19 cellular contexts compared by ENCODE assay signal in genomic region chr10:12513003-12513365, GRCh38.
DNase-seq lines count a peak whose midpoint lies in the region; ATAC-seq lines count a peak whose summit lies in the region.
"Had no signal": no experiment of that assay in that cellular context is flagged by ENCODE, and none has a peak within 500 bp of the region (broad histone marks: within the 10 kb centered on the region; RNA-seq: fewer than 3 reads in every experiment).

No MANE protein-coding gene starts in this region.

- POLR2A ChIA-PET in activated CD8-positive, alpha-beta T cell treated with anti-CD3 and anti-CD28 coated beads, Interleukin-2, amount 10 ng/mL, durations not matched to agents 7 days and 5 days (lab: Charles Lee), result no interaction called here

- H3K27ac Mint-ChIP-seq in stimulated activated memory B cell treated with anti-CD40 and anti-IgM and Interleukin-4, amounts not matched to agents 10 μg/mL and 1 μg/mL and 100 μg/mL, for 72 hours, result peak overlapping the region; percentile 49
- no peak overlapping the region for H3K27ac Mint-ChIP-seq in activated CD8-positive, alpha-beta T cell treated with anti-CD3 and anti-CD28 coated beads, Interleukin-2, amount 10 ng/mL, durations not matched to agents 7 days and 5 days
- H3K27ac Mint-ChIP-seq: mesothelial cell of epicardium had no signal

- CTCF ChIA-PET in activated CD8-positive, alpha-beta T cell treated with anti-CD3 and anti-CD28 coated beads, Interleukin-2, amount 10 ng/mL, durations not matched to agents 7 days and 5 days (lab: Charles Lee), result no interaction called here

- no peaks in the 10 kb centered on the region for H3K27me3 Mint-ChIP-seq in stimulated activated memory B cell treated with anti-CD40 and anti-IgM and Interleukin-4, amounts not matched to agents 10 μg/mL and 1 μg/mL and 100 μg/mL, for 72 hours
- peaks cover 5% of the 10 kb centered on the region for H3K27me3 Mint-ChIP-seq in activated CD8-positive, alpha-beta T cell treated with anti-CD3 and anti-CD28 coated beads, Interleukin-2, amount 10 ng/mL, durations not matched to agents 7 days and 5 days (ENCODE audit: low read depth)

- DNase-seq in NCI-H1092 (lab: John Stamatoyannopoulos, UW) (peak; percentile 91), NCI-H1092 treated with DMSO at 0.1 percent for 48 hours (lab: John Stamatoyannopoulos, UW) (no peak), NCI-H2196 treated with DMSO at 0.1 percent for 48 hours (lab: John Stamatoyannopoulos, UW; ENCODE audit: unreplicated experiment) (peak; percentile 69), islet precursor cell (peak; percentile 38)
- DNase-seq in activated CD8-positive, alpha-beta T cell treated with anti-CD3 and anti-CD28 coated beads, Interleukin-2, amount 10 ng/mL, durations not matched to agents 7 days and 5 days, result no peak
- DNase-seq: 8988T; activated CD4-positive, alpha-beta T cell treated with anti-CD3 and anti-CD28 coated beads for 4 hours; activated naive CD4-positive, alpha-beta T cell; amniotic stem cell; BE2C; right lobe of liver; stimulated activated naive CD4-positive, alpha-beta T cell treated with Interleukin-2 at 50 U/mL for 16 hours had no signal

- H3K4me1 Mint-ChIP-seq in stimulated activated memory B cell treated with anti-CD40 and anti-IgM and Interleukin-4, amounts not matched to agents 10 μg/mL and 1 μg/mL and 100 μg/mL, for 72 hours, result peaks cover 64% of the 10 kb centered on the region
- H3K4me1 Mint-ChIP-seq in activated CD8-positive, alpha-beta T cell treated with anti-CD3 and anti-CD28 coated beads, Interleukin-2, amount 10 ng/mL, durations not matched to agents 7 days and 5 days (ENCODE audit: low read depth), result peaks cover 32% of the 10 kb centered on the region
- H3K4me1 Mint-ChIP-seq: mesothelial cell of epicardium had no signal

- no peak overlapping the region for H3K4me3 Mint-ChIP-seq in stimulated activated memory B cell treated with anti-CD40 and anti-IgM and Interleukin-4, amounts not matched to agents 10 μg/mL and 1 μg/mL and 100 μg/mL, for 72 hours
- no peak overlapping the region for H3K4me3 Mint-ChIP-seq in activated CD8-positive, alpha-beta T cell treated with anti-CD3 and anti-CD28 coated beads, Interleukin-2, amount 10 ng/mL, durations not matched to agents 7 days and 5 days
- H3K4me3 Mint-ChIP-seq: mesothelial cell of epicardium had no signal

- peaks cover 8% of the 10 kb centered on the region for H3K36me3 Mint-ChIP-seq in stimulated activated memory B cell treated with anti-CD40 and anti-IgM and Interleukin-4, amounts not matched to agents 10 μg/mL and 1 μg/mL and 100 μg/mL, for 72 hours
- H3K36me3 Mint-ChIP-seq in activated CD8-positive, alpha-beta T cell treated with anti-CD3 and anti-CD28 coated beads, Interleukin-2, amount 10 ng/mL, durations not matched to agents 7 days and 5 days (ENCODE audit: low read depth), result no peaks in the 10 kb centered on the region
- H3K36me3 Mint-ChIP-seq: mesothelial cell of epicardium had no signal

- no peaks in the 10 kb centered on the region for H3K9me3 Mint-ChIP-seq in stimulated activated memory B cell treated with anti-CD40 and anti-IgM and Interleukin-4, amounts not matched to agents 10 μg/mL and 1 μg/mL and 100 μg/mL, for 72 hours
- no peaks in the 10 kb centered on the region for H3K9me3 Mint-ChIP-seq in activated CD8-positive, alpha-beta T cell treated with anti-CD3 and anti-CD28 coated beads, Interleukin-2, amount 10 ng/mL, durations not matched to agents 7 days and 5 days (ENCODE audit: insufficient read depth)
- H3K9me3 Mint-ChIP-seq: mesothelial cell of epicardium had no signal

- no peak for ATAC-seq in stimulated activated memory B cell treated with anti-CD40 and anti-IgM and Interleukin-4, amounts not matched to agents 10 μg/mL and 1 μg/mL and 100 μg/mL, for 72 hours
- no peak for ATAC-seq in activated CD8-positive, alpha-beta T cell treated with anti-CD3 and anti-CD28 coated beads, Interleukin-2, amount 10 ng/mL, durations not matched to agents 7 days and 5 days
- no peak for ATAC-seq in GM21717 (IDR thresholded peaks at IDR 0.05; ENCODE audit: unreplicated experiment)
- ATAC-seq in HG03039 (IDR thresholded peaks at IDR 0.05; ENCODE audit: unreplicated experiment), result no peak
- ATAC-seq: gastroesophageal sphincter, GM12878, HCT116, right lobe of liver had no signal

Comparison
In these comparisons a context has a peak if more than half of its experiments do, and no peak if none do; other contexts are left out.
1. DNase-seq: peak in NCI-H1092 (single experiment), NCI-H2196 treated with DMSO at 0.1 percent for 48 hours (single experiment) and islet precursor cell (single experiment); none in NCI-H1092 treated with DMSO at 0.1 percent for 48 hours (single experiment) and activated CD8-positive, alpha-beta T cell treated with anti-CD3 and anti-CD28 coated beads, Interleukin-2, amount 10 ng/mL, durations not matched to agents 7 days and 5 days (single experiment).